ENCODE assay signal across 8 cellular contexts in genomic region chr6:31619805-31620585, GRCh38. TPM values are rescaled to one million over a fixed set of nuclear protein-coding genes. Genes with fewer than 3 reads are reported as not detected.
A peak's percentile ranks its signal among the peaks of the same experiment; 100 is the strongest.
DNase-seq lines count a peak whose midpoint lies in the region; ATAC-seq and TF ChIP-seq lines count a peak whose summit lies in the region.

No MANE protein-coding gene starts in this region.

- peak; percentile 81 for ATAC-seq in GM19023 (IDR thresholded peaks at IDR 0.05; ENCODE audit: unreplicated experiment)
- ATAC-seq in HG03196 (IDR thresholded peaks at IDR 0.05; ENCODE audit: unreplicated experiment) = peak; percentile 80
- ATAC-seq in activated B cell treated with CpG ODN at 0.5 μM for 24 hours (ENCODE audit: low read depth) = peak; percentile 84

- WGBS in smooth muscle cell (ENCODE audit: low lambda C conversion rate) = under 1% methylated on average over 44 of the region's 50 CpGs

- H3K9me3 ChIP-seq in smooth muscle cell (replicated peaks; ENCODE audit: low read depth) = no peaks in the 10 kb centered on the region

- H3K4me3 ChIP-seq in AG09309 (ENCODE audit: control insufficient read depth, low read depth, low read length) = peak overlapping the region; percentile 73
- H3K4me3 ChIP-seq in smooth muscle cell = peak overlapping the region; percentile 85

- peaks cover 43% of the 10 kb centered on the region for H3K79me2 ChIP-seq in smooth muscle cell (ENCODE audit: low read depth)

- peak overlapping the region; percentile 99 for H3K27ac ChIP-seq in caudate nucleus (ENCODE audit: low read depth, low read length)
- peak overlapping the region; percentile 98 for H3K27ac ChIP-seq in smooth muscle cell (ENCODE audit: low read depth)

- peaks cover 13% of the 10 kb centered on the region for H3K4me1 ChIP-seq in smooth muscle cell (ENCODE audit: low read depth)

- H3K9me3 Mint-ChIP-seq in activated B cell treated with CpG ODN at 0.5 μM for 24 hours (peaks cover 1% of the 10 kb centered on the region), immature natural killer cell (no peaks in the 10 kb centered on the region)

- DNase-seq in AG09309 (ENCODE audit: low read depth) = peak; percentile 98
- peak; percentile 98 for DNase-seq in NCI-H226
- peak; percentile 87 for DNase-seq in activated B cell treated with CpG ODN at 0.5 μM for 24 hours
- peak; percentile 85 to 100 (median 97) for DNase-seq in caudate nucleus (lab: John Stamatoyannopoulos, UW)
- peak; percentile 97 to 99 (median 98) for DNase-seq in immature natural killer cell
- peak; percentile 97 for DNase-seq in smooth muscle cell (lab: John Stamatoyannopoulos, UW; ENCODE audit: unreplicated experiment)

- no peaks in the 10 kb centered on the region for H3K27me3 ChIP-seq in smooth muscle cell (ENCODE audit: low read depth)

- POLR2A ChIA-PET in activated B cell treated with CpG ODN at 0.5 μM for 24 hours (lab: Charles Lee) = interaction anchor here (0.6 to 2.9 kb wide), 26 partner anchors 18 to 1178 kb away, joined by 3 to 34 read pairs (median 5); partner anchors contain the start of genes ABHD16A, BAG6, C6orf47 and CLIC1

- H3K36me3 Mint-ChIP-seq in activated B cell treated with CpG ODN at 0.5 μM for 24 hours (ENCODE audit: low read depth) (peaks cover 42% of the 10 kb centered on the region), immature natural killer cell (peaks cover 6 to 12% (median 6%) of the 10 kb centered on the region in 3 donors)

- H3K4me2 ChIP-seq in smooth muscle cell = peak overlapping the region; percentile 85

- no peaks in the 10 kb centered on the region for H3K27me3 Mint-ChIP-seq in activated B cell treated with CpG ODN at 0.5 μM for 24 hours
- peaks cover 11 to 19% (median 14%) of the 10 kb centered on the region in 3 donors for H3K27me3 Mint-ChIP-seq in immature natural killer cell (ENCODE audit: low read depth in 3 of 3)

- H3F3A ChIP-seq in smooth muscle cell (ENCODE audit: low read depth) = peaks cover 11% of the 10 kb centered on the region

- no peak for TF ChIP-seq CTCF in AG09309 (IDR thresholded peaks at IDR 0.05; ENCODE audit: control insufficient read depth, insufficient read depth, low read depth, low read length, missing control alignments)
- TF ChIP-seq CTCF in activated B cell treated with CpG ODN at 0.5 μM for 24 hours (IDR thresholded peaks at IDR 0.05) = no peak
- TF ChIP-seq CTCF in smooth muscle cell (IDR thresholded peaks at IDR 0.05; ENCODE audit: borderline replicate concordance, insufficient read depth, poor library complexity, severe bottlenecking) = no peak

- peak overlapping the region; percentile 47 for H2AFZ ChIP-seq in smooth muscle cell (ENCODE audit: low read depth)

- H4K20me1 ChIP-seq in smooth muscle cell (ENCODE audit: low read depth) = peaks cover 39% of the 10 kb centered on the region

- peaks cover 9% of the 10 kb centered on the region for H3K36me3 ChIP-seq in smooth muscle cell (ENCODE audit: low read depth)

- peak overlapping the region; percentile 86 for H3K4me3 Mint-ChIP-seq in activated B cell treated with CpG ODN at 0.5 μM for 24 hours
- peak overlapping the region; percentile 87 to 94 (median 89) for H3K4me3 Mint-ChIP-seq in immature natural killer cell

- H3K27ac Mint-ChIP-seq in activated B cell treated with CpG ODN at 0.5 μM for 24 hours (peak overlapping the region; percentile 94), immature natural killer cell (peak overlapping the region; percentile 95 to 99 (median 97))

- CTCF ChIA-PET in activated B cell treated with CpG ODN at 0.5 μM for 24 hours (lab: Charles Lee) = interaction anchor here (1.0 to 1.3 kb wide), 2 partner anchors 22 to 69 kb away, joined by 3 to 6 read pairs; no protein-coding TSS in a partner anchor

- H3K9ac ChIP-seq in smooth muscle cell (ENCODE audit: low read depth) = peak overlapping the region; percentile 93

- peaks cover 46% of the 10 kb centered on the region for H3K4me1 Mint-ChIP-seq in activated B cell treated with CpG ODN at 0.5 μM for 24 hours
- peaks cover 27 to 29% of the 10 kb centered on the region in 2 donors for H3K4me1 Mint-ChIP-seq in immature natural killer cell

- intact Hi-C loops in activated B cell treated with CpG ODN at 0.5 μM for 24 hours (cut with micrococcal nuclease) = loop anchor here (1.0 to 5.0 kb wide), 12 partner anchors 32 to 1063 kb away; partner anchors contain the start of genes ABHD16A, BAG6, CLIC1 and DDX39B

RNA-seq across cellular contexts. Expression of gene PRRC2A, which starts 0.5 kb away (rescaled TPM):
- total RNA-seq in activated B cell treated with CpG ODN at 0.5 μM for 24 hours (246 and 283 TPM in 2 replicates), smooth muscle cell (44.7 and 47.6 TPM in 2 replicates)
- polyA plus RNA-seq in immature natural killer cell (10 to 100 TPM in 1 of 3 donors, 1 to 10 TPM in 1, not detected in 1; 2.3 to 13.4 TPM), smooth muscle cell (58.0 and 75.3 TPM in 2 replicates)

RNA-seq across cellular contexts. Expression of gene AIF1, which starts 5.0 kb away (rescaled TPM):
- 1.4 and 2.0 TPM in 2 replicates for total RNA-seq in activated B cell treated with CpG ODN at 0.5 μM for 24 hours
- polyA plus RNA-seq in immature natural killer cell = 10 to 100 TPM in 2 of 3 donors, 1 to 10 TPM in 1; 6.6 to 44.1 (median 40.3) TPM
- not detected in 2 replicates for total RNA-seq in smooth muscle cell
- not detected in 2 replicates for polyA plus RNA-seq in smooth muscle cell

RNA-seq across cellular contexts. Expression of gene NCR3, which starts 27.2 kb away (rescaled TPM):
- 10.0 and 11.2 TPM in 2 replicates for total RNA-seq in activated B cell treated with CpG ODN at 0.5 μM for 24 hours
- polyA plus RNA-seq in immature natural killer cell = 100 to 1,000 TPM; 393 to 414 (median 409) TPM
- total RNA-seq in smooth muscle cell = not detected in 2 replicates
- 0.22 and 0.48 TPM in 2 replicates for polyA plus RNA-seq in smooth muscle cell

RNA-seq across cellular contexts. Expression of gene BAG6, which starts 32.5 kb away (rescaled TPM):
- total RNA-seq in activated B cell treated with CpG ODN at 0.5 μM for 24 hours (309 and 327 TPM in 2 replicates), smooth muscle cell (75.9 and 123 TPM in 2 replicates)
- polyA plus RNA-seq in immature natural killer cell (10 to 100 TPM in 2 of 3 donors, 1 to 10 TPM in 1; 8.5 to 22.7 (median 16.2) TPM), smooth muscle cell (74.8 and 85.8 TPM in 2 replicates)

RNA-seq across cellular contexts. Expression of gene LST1, which starts 33.9 kb away (rescaled TPM):
- total RNA-seq in activated B cell treated with CpG ODN at 0.5 μM for 24 hours = 7.8 and 8.4 TPM in 2 replicates
- polyA plus RNA-seq in immature natural killer cell = 10 to 100 TPM; 20.3 to 44.8 (median 42.3) TPM
- total RNA-seq in smooth muscle cell = not detected in 2 replicates
- polyA plus RNA-seq in smooth muscle cell = 1.4 and 1.7 TPM in 2 replicates

Comparison
In these comparisons a context has a peak if more than half of its experiments do, and no peak if none do; other contexts are left out.
1. Peak in every context shown above with its lines: DNase-seq, ATAC-seq, H3K4me3 ChIP-seq and H3K27ac ChIP-seq.
2. RNA of gene NCR3, which starts 27.2 kb away (total RNA-seq): 10.0 to 11.2 TPM in activated B cell treated with CpG ODN at 0.5 μM for 24 hours; not detected in smooth muscle cell; every median in the first group is over 10 times any median in the second.